1 cellular context compared by ENCODE assay signal in genomic region chr5:57304931-57305330, GRCh38.
TF ChIP-seq lines count a peak whose summit lies in the region.

No MANE protein-coding gene starts in this region.

TF ChIP-seq in IMR-90, 13 proteins besides CTCF, POLR2A, EP300 and RAD21:
- no peak for TF ChIP-seq CHD1 (IDR thresholded peaks at IDR 0.05; ENCODE audit: low read depth, low read length)
- TF ChIP-seq FOS (IDR thresholded peaks at IDR 0.05; ENCODE audit: low read depth, low read length) = no peak
- no peak for TF ChIP-seq CEBPB (IDR thresholded peaks at IDR 0.05; ENCODE audit: low read depth, low read length)
- TF ChIP-seq NFE2L2 (IDR thresholded peaks at IDR 0.05; ENCODE audit: low read depth, low read length) = no peak
- no peak for TF ChIP-seq MAFK (IDR thresholded peaks at IDR 0.05; ENCODE audit: low read depth, low read length)
- TF ChIP-seq, protein P1, sequence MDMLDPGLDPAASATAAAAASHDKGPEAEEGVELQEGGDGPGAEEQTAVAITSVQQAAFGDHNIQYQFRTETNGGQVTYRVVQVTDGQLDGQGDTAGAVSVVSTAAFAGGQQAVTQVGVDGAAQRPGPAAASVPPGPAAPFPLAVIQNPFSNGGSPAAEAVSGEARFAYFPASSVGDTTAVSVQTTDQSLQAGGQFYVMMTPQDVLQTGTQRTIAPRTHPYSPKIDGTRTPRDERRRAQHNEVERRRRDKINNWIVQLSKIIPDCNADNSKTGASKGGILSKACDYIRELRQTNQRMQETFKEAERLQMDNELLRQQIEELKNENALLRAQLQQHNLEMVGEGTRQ (IDR thresholded peaks at IDR 0.05; ENCODE audit: low read depth, low read length) = no peak
- TF ChIP-seq RCOR1 (IDR thresholded peaks at IDR 0.05; ENCODE audit: insufficient replicate concordance, low read length) = no peak
- TF ChIP-seq BHLHE40 (IDR thresholded peaks at IDR 0.05; ENCODE audit: low read depth, low read length) = no peak
- no peak for TF ChIP-seq SMC3 (IDR thresholded peaks at IDR 0.05; ENCODE audit: low read depth, low read length)
- TF ChIP-seq MAZ (IDR thresholded peaks at IDR 0.05; ENCODE audit: borderline replicate concordance, low read depth, low read length) = no peak
- no peak for TF ChIP-seq RFX5 (IDR thresholded peaks at IDR 0.05; ENCODE audit: low read depth, low read length)
- TF ChIP-seq MXI1 (IDR thresholded peaks at IDR 0.05; ENCODE audit: borderline replicate concordance, low read depth, low read length) = no peak
- TF ChIP-seq, protein P2, sequence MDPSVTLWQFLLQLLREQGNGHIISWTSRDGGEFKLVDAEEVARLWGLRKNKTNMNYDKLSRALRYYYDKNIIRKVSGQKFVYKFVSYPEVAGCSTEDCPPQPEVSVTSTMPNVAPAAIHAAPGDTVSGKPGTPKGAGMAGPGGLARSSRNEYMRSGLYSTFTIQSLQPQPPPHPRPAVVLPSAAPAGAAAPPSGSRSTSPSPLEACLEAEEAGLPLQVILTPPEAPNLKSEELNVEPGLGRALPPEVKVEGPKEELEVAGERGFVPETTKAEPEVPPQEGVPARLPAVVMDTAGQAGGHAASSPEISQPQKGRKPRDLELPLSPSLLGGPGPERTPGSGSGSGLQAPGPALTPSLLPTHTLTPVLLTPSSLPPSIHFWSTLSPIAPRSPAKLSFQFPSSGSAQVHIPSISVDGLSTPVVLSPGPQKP (IDR thresholded peaks at IDR 0.05; ENCODE audit: borderline replicate concordance, low read depth, low read length) = no peak
